In the genomic region with DNA sequence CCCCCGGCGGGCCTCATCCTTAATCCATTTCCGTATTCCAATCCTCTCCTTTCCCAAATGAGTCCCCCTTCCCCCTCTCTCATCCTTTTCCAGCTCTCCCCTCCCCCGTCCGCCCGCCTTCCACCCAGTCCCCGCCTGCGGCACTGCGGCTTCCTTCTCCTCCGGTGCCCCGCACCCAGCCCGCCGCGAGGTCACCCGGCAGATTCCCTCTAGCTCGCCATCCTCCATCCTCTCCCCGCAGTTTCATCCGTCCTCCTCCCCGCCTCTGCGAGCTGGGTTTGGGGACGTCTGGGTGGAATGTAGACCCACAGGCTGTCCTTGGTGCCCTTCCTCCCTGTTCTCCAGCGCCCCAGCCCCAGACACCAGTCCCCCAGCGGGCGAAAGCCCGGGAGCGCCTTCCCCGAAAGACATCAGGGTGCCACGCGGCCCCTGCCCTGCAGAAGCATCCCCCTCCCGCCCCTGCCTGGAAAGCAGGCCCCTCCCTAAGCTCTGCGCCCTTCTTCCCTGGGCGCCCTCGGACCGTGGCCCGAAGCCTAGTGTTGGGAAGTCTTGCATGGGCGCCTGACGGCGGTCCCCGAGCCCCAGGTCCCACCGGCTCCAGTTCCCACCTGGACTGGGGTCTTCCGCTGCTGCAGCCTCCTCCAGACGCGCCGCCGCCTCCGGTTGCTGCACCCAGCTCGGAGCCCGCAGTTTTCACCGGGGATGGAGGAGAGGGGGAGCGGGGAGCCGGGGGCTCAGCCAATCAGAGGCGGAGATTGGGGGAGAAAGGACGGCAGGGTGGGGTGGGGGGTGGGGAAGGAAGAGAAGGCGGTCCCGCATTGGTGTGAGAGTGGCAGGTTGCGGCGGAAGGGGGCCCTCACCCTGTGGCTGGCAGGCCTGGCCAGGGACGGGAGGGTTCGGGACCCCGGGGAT, we compare ENCODE assay signal across 8 cellular contexts. TPM values are rescaled to one million over a fixed set of nuclear protein-coding genes. Genes with fewer than 3 reads are reported as not detected.
DNase-seq lines count a peak whose midpoint lies in the region; TF ChIP-seq lines count a peak whose summit lies in the region.

Gene THY1 (minus strand): TSS at position 668 of the 912 bp plus-strand sequence. CDS start 2,267 bp downstream, outside the sequence.

- H3K4me3 ChIP-seq in HEK293 (ENCODE audit: low read depth, low read length), result peak within 1 kb of the TSS; percentile 9
- peak within 1 kb of the TSS; percentile 4 to 62 (median 35) for H3K4me3 ChIP-seq in spleen

- TF ChIP-seq CTCF in HEK293 (tag by site-specific recombination; IDR thresholded peaks at IDR 0.05) (no peak), spleen (IDR thresholded peaks at IDR 0.05 in 8 of 11, conservative IDR thresholded peaks at IDR 0.05 in 3 of 11) (no peak)

- no peak within 1 kb of the TSS for H3K27ac ChIP-seq in HEK293 (ENCODE audit: extremely low read depth, low read depth, low read length)
- H3K27ac ChIP-seq in spleen, result peak within 1 kb of the TSS in 4 of 8 donors; percentile 2 to 20 (median 12)

- no peaks in the 10 kb centered on the region for H3K36me3 ChIP-seq in HEK293 (ENCODE audit: control insufficient read depth in 2 of 2, insufficient read depth in 1 of 2, low read length in 2 of 2)
- no peaks in the 10 kb centered on the region for H3K36me3 ChIP-seq in spleen

- CTCF ChIA-PET in HEK293 (lab: Yijun Ruan, JAX), result interaction anchor here (0.9 kb wide), 1 partner anchor 49 kb away, joined by 3 read pairs; no protein-coding TSS in a partner anchor

- H3K9me3 ChIP-seq in HEK293 (ENCODE audit: control insufficient read depth, insufficient read depth, low read depth, low read length), result no peaks in the 10 kb centered on the region
- H3K9me3 ChIP-seq in spleen, result no peaks in the 10 kb centered on the region

- peaks cover 0 to 70% (median 38%) of the 10 kb centered on the region in 7 donors for H3K27me3 ChIP-seq in spleen (replicated peaks in 1 of 7)

- POLR2A ChIA-PET in HEK293 (lab: Yijun Ruan, JAX), result no interaction called here

- DNase-seq in A172 (ENCODE audit: low spot score) (peak; percentile 47), amygdala (lab: John Stamatoyannopoulos, UW) (peak in 41 of 56 donors; percentile 23 to 77 (median 60)), iPS-NIHi7 (ENCODE audit: extremely low spot score) (peak; percentile 89), spleen (no peak), HuH-7.5 (ENCODE audit: low spot score) (no peak), NCI-H2196 (lab: John Stamatoyannopoulos, UW; ENCODE audit: unreplicated experiment) (no peak), pons (ENCODE audit: low spot score) (no peak)

- intact Hi-C loops in spleen (cut with DNase I; ENCODE audit: low total_unique reads), result no loop called here

- WGBS in spleen, 5 donors, result 1 to 4% (median 2%) methylated on average over 40 to 60 of the region's 60 CpGs

- no peak for TF ChIP-seq POLR2A in spleen (IDR thresholded peaks at IDR 0.05)

- H3K4me1 ChIP-seq in HEK293 (ENCODE audit: control insufficient read depth, insufficient read depth, low read length) (no peaks in the 10 kb centered on the region), spleen (peaks cover 6 to 31% (median 20%) of the 10 kb centered on the region in 6 donors)

TF ChIP-seq in HEK293, 187 proteins besides CTCF, POLR2A, EP300 and RAD21 (continues in another document):
- TF ChIP-seq ZNF416 (tag by site-specific recombination; IDR thresholded peaks at IDR 0.05) (no peak), SP7 (tag by site-specific recombination; IDR thresholded peaks at IDR 0.05) (no peak), ZNF548 (tag by site-specific recombination; IDR thresholded peaks at IDR 0.05) (no peak), RBAK (tag by site-specific recombination; IDR thresholded peaks at IDR 0.05) (no peak), ZFP41 (tag by site-specific recombination; IDR thresholded peaks at IDR 0.05; ENCODE audit: borderline replicate concordance) (no peak), ZNF624 (tag by site-specific recombination; IDR thresholded peaks at IDR 0.05) (no peak), REST (tag by site-specific recombination; IDR thresholded peaks at IDR 0.05) (no peak), ZNF266 (tag by site-specific recombination; IDR thresholded peaks at IDR 0.05; ENCODE audit: low read depth) (no peak), ZNF664 (tag by site-specific recombination; IDR thresholded peaks at IDR 0.05) (no peak), ZNF501 (tag by site-specific recombination; IDR thresholded peaks at IDR 0.05) (no peak)
- TF ChIP-seq, protein P1, sequence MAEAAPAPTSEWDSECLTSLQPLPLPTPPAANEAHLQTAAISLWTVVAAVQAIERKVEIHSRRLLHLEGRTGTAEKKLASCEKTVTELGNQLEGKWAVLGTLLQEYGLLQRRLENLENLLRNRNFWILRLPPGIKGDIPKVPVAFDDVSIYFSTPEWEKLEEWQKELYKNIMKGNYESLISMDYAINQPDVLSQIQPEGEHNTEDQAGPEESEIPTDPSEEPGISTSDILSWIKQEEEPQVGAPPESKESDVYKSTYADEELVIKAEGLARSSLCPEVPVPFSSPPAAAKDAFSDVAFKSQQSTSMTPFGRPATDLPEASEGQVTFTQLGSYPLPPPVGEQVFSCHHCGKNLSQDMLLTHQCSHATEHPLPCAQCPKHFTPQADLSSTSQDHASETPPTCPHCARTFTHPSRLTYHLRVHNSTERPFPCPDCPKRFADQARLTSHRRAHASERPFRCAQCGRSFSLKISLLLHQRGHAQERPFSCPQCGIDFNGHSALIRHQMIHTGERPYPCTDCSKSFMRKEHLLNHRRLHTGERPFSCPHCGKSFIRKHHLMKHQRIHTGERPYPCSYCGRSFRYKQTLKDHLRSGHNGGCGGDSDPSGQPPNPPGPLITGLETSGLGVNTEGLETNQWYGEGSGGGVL (tag by site-specific recombination; IDR thresholded peaks at IDR 0.05), result no peak
- TF ChIP-seq, protein P2, sequence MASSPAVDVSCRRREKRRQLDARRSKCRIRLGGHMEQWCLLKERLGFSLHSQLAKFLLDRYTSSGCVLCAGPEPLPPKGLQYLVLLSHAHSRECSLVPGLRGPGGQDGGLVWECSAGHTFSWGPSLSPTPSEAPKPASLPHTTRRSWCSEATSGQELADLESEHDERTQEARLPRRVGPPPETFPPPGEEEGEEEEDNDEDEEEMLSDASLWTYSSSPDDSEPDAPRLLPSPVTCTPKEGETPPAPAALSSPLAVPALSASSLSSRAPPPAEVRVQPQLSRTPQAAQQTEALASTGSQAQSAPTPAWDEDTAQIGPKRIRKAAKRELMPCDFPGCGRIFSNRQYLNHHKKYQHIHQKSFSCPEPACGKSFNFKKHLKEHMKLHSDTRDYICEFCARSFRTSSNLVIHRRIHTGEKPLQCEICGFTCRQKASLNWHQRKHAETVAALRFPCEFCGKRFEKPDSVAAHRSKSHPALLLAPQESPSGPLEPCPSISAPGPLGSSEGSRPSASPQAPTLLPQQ (tag by site-specific recombination; IDR thresholded peaks at IDR 0.05), result no peak
- TF ChIP-seq, protein P3, sequence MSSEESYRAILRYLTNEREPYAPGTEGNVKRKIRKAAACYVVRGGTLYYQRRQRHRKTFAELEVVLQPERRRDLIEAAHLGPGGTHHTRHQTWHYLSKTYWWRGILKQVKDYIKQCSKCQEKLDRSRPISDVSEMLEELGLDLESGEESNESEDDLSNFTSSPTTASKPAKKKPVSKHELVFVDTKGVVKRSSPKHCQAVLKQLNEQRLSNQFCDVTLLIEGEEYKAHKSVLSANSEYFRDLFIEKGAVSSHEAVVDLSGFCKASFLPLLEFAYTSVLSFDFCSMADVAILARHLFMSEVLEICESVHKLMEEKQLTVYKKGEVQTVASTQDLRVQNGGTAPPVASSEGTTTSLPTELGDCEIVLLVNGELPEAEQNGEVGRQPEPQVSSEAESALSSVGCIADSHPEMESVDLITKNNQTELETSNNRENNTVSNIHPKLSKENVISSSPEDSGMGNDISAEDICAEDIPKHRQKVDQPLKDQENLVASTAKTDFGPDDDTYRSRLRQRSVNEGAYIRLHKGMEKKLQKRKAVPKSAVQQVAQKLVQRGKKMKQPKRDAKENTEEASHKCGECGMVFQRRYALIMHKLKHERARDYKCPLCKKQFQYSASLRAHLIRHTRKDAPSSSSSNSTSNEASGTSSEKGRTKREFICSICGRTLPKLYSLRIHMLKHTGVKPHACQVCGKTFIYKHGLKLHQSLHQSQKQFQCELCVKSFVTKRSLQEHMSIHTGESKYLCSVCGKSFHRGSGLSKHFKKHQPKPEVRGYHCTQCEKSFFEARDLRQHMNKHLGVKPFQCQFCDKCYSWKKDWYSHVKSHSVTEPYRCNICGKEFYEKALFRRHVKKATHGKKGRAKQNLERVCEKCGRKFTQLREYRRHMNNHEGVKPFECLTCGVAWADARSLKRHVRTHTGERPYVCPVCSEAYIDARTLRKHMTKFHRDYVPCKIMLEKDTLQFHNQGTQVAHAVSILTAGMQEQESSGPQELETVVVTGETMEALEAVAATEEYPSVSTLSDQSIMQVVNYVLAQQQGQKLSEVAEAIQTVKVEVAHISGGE (tag by site-specific recombination; conservative IDR thresholded peaks at IDR 0.05; ENCODE audit: low read depth), result no peak

RNA-seq across cellular contexts. Expression of gene THY1, which starts in this region (rescaled TPM):
- total RNA-seq in A172 (2014; rRNA removed; shearing (Covaris generic)), result 276 and 329 TPM in 2 replicates
- total RNA-seq in spleen, result 10 to 100 TPM in 6 of 7 donors, 1 to 10 TPM in 1; 7.1 to 29.4 (median 16.9) TPM
- 10 to 100 TPM in 1 of 3 donors, 1 to 10 TPM in 2; 6.1 to 11.7 (median 7.7) TPM for polyA plus RNA-seq in spleen

Comparison
In these comparisons a context has a peak if more than half of its experiments do, and no peak if none do; other contexts are left out.
1. DNase-seq: peak in A172 (single experiment), amygdala (41 of 56) and iPS-NIHi7 (single experiment); none in spleen (single experiment), HuH-7.5 (single experiment), NCI-H2196 (single experiment) and pons (single experiment).